Comparison of ENCODE assay signal across 18 cellular contexts in the genomic region with DNA sequence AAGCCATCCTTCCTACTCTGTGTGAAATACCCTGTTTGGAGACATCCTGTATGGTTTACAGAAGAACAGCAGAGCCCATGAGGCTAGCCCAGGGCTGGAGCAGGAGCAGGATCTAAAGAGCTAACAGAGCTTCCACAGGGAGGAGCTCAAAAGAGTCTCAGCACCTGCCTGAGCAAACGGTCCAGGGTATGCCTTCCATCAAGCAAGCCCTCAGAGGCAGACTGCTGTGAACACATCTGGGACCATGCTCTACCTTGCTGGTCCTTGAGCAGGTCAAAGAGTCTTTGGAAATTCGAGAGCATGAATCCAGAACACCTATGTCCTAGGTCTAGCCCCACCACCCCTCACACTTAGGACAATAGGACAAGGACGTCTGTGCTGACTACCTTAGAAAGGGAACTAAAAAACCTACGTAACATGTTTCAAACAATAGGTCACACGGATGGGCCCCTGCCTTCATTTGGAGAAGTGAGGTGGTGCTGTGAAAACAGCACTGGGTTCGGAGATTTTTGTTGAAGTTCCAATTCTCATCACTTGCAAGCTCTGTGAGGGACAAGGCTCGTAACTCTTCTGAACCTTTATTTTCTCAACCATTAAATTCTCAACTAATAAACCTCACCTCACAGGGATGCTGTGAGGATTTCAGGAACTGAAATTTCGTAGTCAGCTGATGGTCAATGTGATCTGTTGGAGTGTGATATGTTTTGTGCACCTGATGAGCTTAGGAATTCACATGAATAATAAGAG.
DNase-seq lines count a peak whose midpoint lies in the region; ATAC-seq, FAIRE-seq and TF ChIP-seq lines count a peak whose summit lies in the region.
"Had no signal": no experiment of that assay in that cellular context is flagged by ENCODE, and none has a peak within 500 bp of the region (broad histone marks: within the 10 kb centered on the region; RNA-seq: fewer than 3 reads in every experiment).

No MANE protein-coding gene starts in this region.

- ATAC-seq in T-cell (replicated peaks in 1 of 4) (no peak), HG02678 (IDR thresholded peaks at IDR 0.05; ENCODE audit: unreplicated experiment) (no peak)
- ATAC-seq: Right ventricle myocardium inferior had no signal

- DNase-seq in bronchial epithelial cell (ENCODE audit: low read depth) = no peak
- no peak for DNase-seq in chondrocyte (ENCODE audit: low spot score)
- no peak for DNase-seq in T-cell
- no peak for DNase-seq in cerebellum (ENCODE audit: low spot score)
- DNase-seq: CD4-positive, alpha-beta memory T cell; IMR-90; NCI-H1105 treated with DMSO at 0.1 percent for 48 hours; NCI-H2029 treated with DMSO at 0.1 percent for 48 hours; NCI-H226; NCI-H510A treated with DMSO at 0.1 percent for 48 hours; NCI-H748 treated with DMSO at 0.1 percent for 48 hours had no signal

- peak overlapping the region; percentile 58 for H3K4me2 ChIP-seq in OCI-LY3 (ENCODE audit: low read length)

- no peak overlapping the region for H3K27ac Mint-ChIP-seq in chondrocyte (ENCODE audit: unreplicated experiment)
- H3K27ac Mint-ChIP-seq in T-cell = no peak overlapping the region
- H3K27ac Mint-ChIP-seq: CD4-positive, alpha-beta memory T cell had no signal

- peaks cover 3% of the 10 kb centered on the region for H3K36me3 Mint-ChIP-seq in chondrocyte (ENCODE audit: low read depth)
- H3K36me3 Mint-ChIP-seq in T-cell = no peaks in the 10 kb centered on the region

- no peak overlapping the region for H2AFZ ChIP-seq in OCI-LY3 (ENCODE audit: low read depth, low read length)

- CTCF ChIA-PET in T-cell (lab: Charles Lee) = interaction anchor here in 1 of 2 donors (0.7 kb wide), 1 partner anchor 148 kb away, joined by 4 read pairs; no protein-coding TSS in a partner anchor

- peaks cover 11% of the 10 kb centered on the region for H3K27me3 Mint-ChIP-seq in chondrocyte (ENCODE audit: low read depth)
- peaks cover 25 to 42% of the 10 kb centered on the region in 2 donors for H3K27me3 Mint-ChIP-seq in T-cell

- H3K9me3 ChIP-seq in OCI-LY3 (ENCODE audit: insufficient read depth, low read length) (no peaks in the 10 kb centered on the region), neutrophil (no peaks in the 10 kb centered on the region)
- H3K9me3 ChIP-seq: SJSA1 had no signal

- H3K9me3 Mint-ChIP-seq in chondrocyte (ENCODE audit: low read depth) = peaks cover 5% of the 10 kb centered on the region
- peaks cover 0 to 17% (median 8%) of the 10 kb centered on the region in 3 donors for H3K9me3 Mint-ChIP-seq in T-cell

- H3K4me1 Mint-ChIP-seq in chondrocyte (ENCODE audit: low read depth) = peaks cover 11% of the 10 kb centered on the region
- H3K4me1 Mint-ChIP-seq in T-cell = no peaks in the 10 kb centered on the region
- H3K4me1 Mint-ChIP-seq: CD4-positive, alpha-beta memory T cell had no signal

- TF ChIP-seq CTCF in OCI-LY3 (IDR thresholded peaks at IDR 0.05; ENCODE audit: low read depth, low read length) = no peak
- no peak for TF ChIP-seq CTCF in bronchial epithelial cell (IDR thresholded peaks at IDR 0.05; ENCODE audit: insufficient read depth, low read length, severe bottlenecking)
- no peak for TF ChIP-seq CTCF in neutrophil (IDR thresholded peaks at IDR 0.05)
- TF ChIP-seq CTCF in chondrocyte (IDR thresholded peaks at IDR 0.05) = no peak

- H3K27ac ChIP-seq in OCI-LY3 (ENCODE audit: low read length) = no peak overlapping the region
- H3K27ac ChIP-seq in neutrophil = peak overlapping the region; percentile 95
- H3K27ac ChIP-seq: BLaER1 treated with 17β-estradiol and CSF1 and Interleukin-3, amounts not matched to agents 10 nM and 100 nM; SJSA1 had no signal

- H3K4me3 Mint-ChIP-seq in chondrocyte (ENCODE audit: unreplicated experiment) = no peak overlapping the region
- H3K4me3 Mint-ChIP-seq in T-cell = no peak overlapping the region
- H3K4me3 Mint-ChIP-seq: CD4-positive, alpha-beta memory T cell had no signal

- peak; percentile 75 for FAIRE-seq in bronchial epithelial cell (lab: Jason Lieb, UNC)
- FAIRE-seq: H54 had no signal

- H3K4me3 ChIP-seq in OCI-LY3 (ENCODE audit: low read length) (peak overlapping the region; percentile 20), bronchial epithelial cell (ENCODE audit: low read depth, low read length) (no peak overlapping the region), neutrophil (ENCODE audit: low read depth in 1 of 2, low read length in 1 of 2) (peak overlapping the region; percentile 16 to 29)
- H3K4me3 ChIP-seq: BLaER1 treated with 17β-estradiol and CSF1 and Interleukin-3, amounts not matched to agents 10 nM and 100 nM; SJSA1 had no signal

- no peaks in the 10 kb centered on the region for H3K36me3 ChIP-seq in OCI-LY3 (replicated peaks; ENCODE audit: low read depth, low read length)
- H3K36me3 ChIP-seq in bronchial epithelial cell (ENCODE audit: control insufficient read depth, insufficient read depth, low read length) = no peaks in the 10 kb centered on the region
- no peaks in the 10 kb centered on the region for H3K36me3 ChIP-seq in neutrophil
- H3K36me3 ChIP-seq: BLaER1 treated with 17β-estradiol and CSF1 and Interleukin-3, amounts not matched to agents 10 nM and 100 nM; SJSA1 had no signal

- H3K4me1 ChIP-seq in OCI-LY3 (ENCODE audit: low read length) (peaks cover 13% of the 10 kb centered on the region), neutrophil (ENCODE audit: control insufficient read depth in 1 of 2, insufficient read depth in 1 of 2, low read depth in 1 of 2, low read length in 1 of 2) (peaks cover 53 to 63% of the 10 kb centered on the region in 2 experiments)
- H3K4me1 ChIP-seq: SJSA1 had no signal

- H4K20me1 ChIP-seq in OCI-LY3 (ENCODE audit: insufficient read depth, low read length) = no peaks in the 10 kb centered on the region
- H4K20me1 ChIP-seq: BLaER1 treated with 17β-estradiol and CSF1 and Interleukin-3, amounts not matched to agents 10 nM and 100 nM had no signal

- H3K79me2 ChIP-seq in OCI-LY3 (ENCODE audit: low read length) = no peaks in the 10 kb centered on the region

- no peak overlapping the region for H3K9ac ChIP-seq in OCI-LY3 (ENCODE audit: low read length)
- H3K9ac ChIP-seq: BLaER1 treated with 17β-estradiol and CSF1 and Interleukin-3, amounts not matched to agents 10 nM and 100 nM had no signal

- H3K27me3 ChIP-seq in OCI-LY3 (ENCODE audit: low read depth, low read length) (no peaks in the 10 kb centered on the region), bronchial epithelial cell (ENCODE audit: control insufficient read depth, insufficient read depth, low read length) (no peaks in the 10 kb centered on the region), neutrophil (no peaks in the 10 kb centered on the region)
- H3K27me3 ChIP-seq: SJSA1 had no signal

- POLR2A ChIA-PET in T-cell (lab: Charles Lee) = no interaction called here
